ENCODE assay signal across 13 cellular contexts in genomic region chr14:74671789-74672188, GRCh38. TPM values are rescaled to one million over a fixed set of nuclear protein-coding genes. Genes with fewer than 3 reads are reported as not detected.
DNase-seq lines count a peak whose midpoint lies in the region; TF ChIP-seq lines count a peak whose summit lies in the region.
"Had no signal": no experiment of that assay in that cellular context is flagged by ENCODE, and none has a peak within 500 bp of the region (broad histone marks: within the 10 kb centered on the region; RNA-seq: fewer than 3 reads in every experiment).

No MANE protein-coding gene starts in this region.

- H2BK120ac ChIP-seq in mesenchymal stem cell (ENCODE audit: low read depth, low read length), result no peak overlapping the region

- peak overlapping the region in 1 of 2 experiments; percentile 49 for H2BK12ac ChIP-seq in mesenchymal stem cell (ENCODE audit: low read length in 2 of 2)

- no peak overlapping the region for H3K4ac ChIP-seq in mesenchymal stem cell (ENCODE audit: low read depth in 1 of 2, low read length in 2 of 2)

- peak overlapping the region; percentile 49 for H3K27ac ChIP-seq in ACC112 (ENCODE audit: low read depth, low read length)
- H3K27ac ChIP-seq in mesenchymal stem cell (ENCODE audit: low read length, poor library complexity, severe bottlenecking), result peak overlapping the region; percentile 54
- H3K27ac ChIP-seq: vagina had no signal

- no peak for TF ChIP-seq CTCF in choroid plexus epithelial cell (conservative IDR thresholded peaks at IDR 0.05; ENCODE audit: low read depth, low read length)

- no peak overlapping the region for H2BK15ac ChIP-seq in mesenchymal stem cell (ENCODE audit: low read depth, poor library complexity, severe bottlenecking)

- peaks cover 46% of the 10 kb centered on the region for H3K36me3 ChIP-seq in ACC112 (ENCODE audit: insufficient read depth, low read length)
- peaks cover 25% of the 10 kb centered on the region for H3K36me3 ChIP-seq in MG63
- peaks cover 25 to 90% of the 10 kb centered on the region in 2 experiments for H3K36me3 ChIP-seq in mesenchymal stem cell (ENCODE audit: control insufficient read depth in 1 of 2, insufficient read depth in 2 of 2, low read depth in 1 of 2, low read length in 2 of 2)

- no peak overlapping the region for H3K14ac ChIP-seq in mesenchymal stem cell (ENCODE audit: low read length in 2 of 2)

- 78% methylated on average over 4 of the region's 4 CpGs for WGBS in mesenchymal stem cell

- H3K9me3 ChIP-seq in MG63 (no peaks in the 10 kb centered on the region), mesenchymal stem cell (ENCODE audit: control insufficient read depth, low read length) (no peaks in the 10 kb centered on the region)
- H3K9me3 ChIP-seq: vagina had no signal

- no peak overlapping the region for H3K4me2 ChIP-seq in mesenchymal stem cell (ENCODE audit: low read length, poor library complexity, severe bottlenecking)

- peaks cover 20% of the 10 kb centered on the region for H3K79me1 ChIP-seq in mesenchymal stem cell (replicated peaks; ENCODE audit: low read length, poor library complexity, severe bottlenecking)

- peak overlapping the region; percentile 36; the same call in 1 of the 2 replicates for H3K4me3 ChIP-seq in ACC112 (ENCODE audit: low read depth, low read length)
- H3K4me3 ChIP-seq in MG63, result no peak overlapping the region
- H3K4me3 ChIP-seq in choroid plexus epithelial cell (ENCODE audit: low read depth, low read length), result no peak overlapping the region
- no peak overlapping the region for H3K4me3 ChIP-seq in mesenchymal stem cell (ENCODE audit: insufficient read depth in 1 of 2, low read depth in 1 of 2, low read length in 2 of 2)
- H3K4me3 ChIP-seq: vagina had no signal

- H2AFZ ChIP-seq in ACC112 (ENCODE audit: low read length, unreplicated experiment) (no peak overlapping the region), mesenchymal stem cell (ENCODE audit: low read depth, low read length) (no peak overlapping the region)

- no peaks in the 10 kb centered on the region for H3K79me2 ChIP-seq in ACC112 (ENCODE audit: control insufficient read depth, insufficient read depth, low read length, unreplicated experiment)

- H2AK5ac ChIP-seq in mesenchymal stem cell (ENCODE audit: low read length, severe bottlenecking), result no peak overlapping the region

- peak; percentile 59 for DNase-seq in MG63
- DNase-seq in choroid plexus epithelial cell (ENCODE audit: low read depth), result peak; percentile 82
- DNase-seq in mesenchymal stem cell, result peak; percentile 43
- no peak for DNase-seq in putamen (ENCODE audit: low spot score)
- DNase-seq in iPS-NIHi11 (ENCODE audit: low spot score), result no peak
- DNase-seq in SW480 (ENCODE audit: low spot score), result no peak
- no peak for DNase-seq in NOMO-1 treated with dmso at 0.1 percent for 144 hours (lab: John Stamatoyannopoulos, UW; ENCODE audit: unreplicated experiment)
- DNase-seq: activated CD4-positive, CD25-positive, alpha-beta regulatory T cell treated with anti-CD3 and anti-CD28 coated beads, Interleukin-2, amount 50 U/mL, for 72 hours; activated T-cell treated with anti-CD3 and anti-CD28 coated beads, Interleukin-2, amount 50 U/mL, for 1 hour; DMS53; NCI-H526 had no signal

- H3K27me3 ChIP-seq in ACC112 (ENCODE audit: insufficient read depth, low read length) (no peaks in the 10 kb centered on the region), MG63 (no peaks in the 10 kb centered on the region), mesenchymal stem cell (ENCODE audit: control insufficient read depth in 1 of 2, insufficient read depth in 1 of 2, low read length in 2 of 2) (no peaks in the 10 kb centered on the region)
- H3K27me3 ChIP-seq: vagina had no signal

- H4K91ac ChIP-seq in mesenchymal stem cell (ENCODE audit: low read length), result no peak overlapping the region

- H3K4me1 ChIP-seq in ACC112 (ENCODE audit: control insufficient read depth, insufficient read depth, low read length, unreplicated experiment) (peaks cover 35% of the 10 kb centered on the region), mesenchymal stem cell (ENCODE audit: control insufficient read depth, insufficient read depth, low read depth, low read length) (peaks cover 3% of the 10 kb centered on the region)
- H3K4me1 ChIP-seq: vagina had no signal

- H2BK5ac ChIP-seq in mesenchymal stem cell (ENCODE audit: low read depth, low read length, poor library complexity, severe bottlenecking), result no peak overlapping the region

- H3K9ac ChIP-seq in mesenchymal stem cell (ENCODE audit: low read length), result no peak overlapping the region

- H3K23ac ChIP-seq in mesenchymal stem cell (ENCODE audit: low read length in 2 of 2), result no peak overlapping the region

- H4K8ac ChIP-seq in mesenchymal stem cell (ENCODE audit: low read length), result no peak overlapping the region

- no peak overlapping the region for H3K18ac ChIP-seq in mesenchymal stem cell (ENCODE audit: low read depth in 1 of 2, low read length in 2 of 2)

RNA-seq across cellular contexts. Expression of gene AREL1, which starts 41.1 kb away (rescaled TPM):
- total RNA-seq in MG63 (2014; rRNA removed; shearing (Covaris generic); ENCODE audit: low replicate concordance), result 4.9 and 11.6 TPM in 2 replicates
- polyA plus RNA-seq in mesenchymal stem cell (2013, experiment 1 of 2), result 20.3 TPM
- 20.0 TPM for polyA plus RNA-seq in mesenchymal stem cell (2013, experiment 2 of 2)

RNA-seq across cellular contexts. Expression of gene FCF1, which starts 41.2 kb away (rescaled TPM):
- total RNA-seq in MG63 (2014; rRNA removed; shearing (Covaris generic); ENCODE audit: low replicate concordance), result 44.2 and 92.7 TPM in 2 replicates
- polyA plus RNA-seq in mesenchymal stem cell (2013, experiment 1 of 2), result 45.6 TPM
- 44.8 TPM for polyA plus RNA-seq in mesenchymal stem cell (2013, experiment 2 of 2)

RNA-seq across cellular contexts. Expression of gene LTBP2, which starts 59.8 kb away (rescaled TPM):
- 4.4 and 4.5 TPM in 2 replicates for total RNA-seq in MG63 (2014; rRNA removed; shearing (Covaris generic); ENCODE audit: low replicate concordance)
- 16.6 TPM for polyA plus RNA-seq in mesenchymal stem cell (2013, experiment 1 of 2)
- polyA plus RNA-seq in mesenchymal stem cell (2013, experiment 2 of 2), result 16.0 TPM

Comparison
In these comparisons a context has a peak if more than half of its experiments do, and no peak if none do; other contexts are left out.
1. DNase-seq: peak in MG63 (single experiment), choroid plexus epithelial cell (single experiment) and mesenchymal stem cell (single experiment); none in putamen (single experiment), iPS-NIHi11 (single experiment), SW480 (single experiment) and NOMO-1 treated with dmso at 0.1 percent for 144 hours (single experiment).